ENCODE assay signal across 12 cellular contexts in the genomic region with DNA sequence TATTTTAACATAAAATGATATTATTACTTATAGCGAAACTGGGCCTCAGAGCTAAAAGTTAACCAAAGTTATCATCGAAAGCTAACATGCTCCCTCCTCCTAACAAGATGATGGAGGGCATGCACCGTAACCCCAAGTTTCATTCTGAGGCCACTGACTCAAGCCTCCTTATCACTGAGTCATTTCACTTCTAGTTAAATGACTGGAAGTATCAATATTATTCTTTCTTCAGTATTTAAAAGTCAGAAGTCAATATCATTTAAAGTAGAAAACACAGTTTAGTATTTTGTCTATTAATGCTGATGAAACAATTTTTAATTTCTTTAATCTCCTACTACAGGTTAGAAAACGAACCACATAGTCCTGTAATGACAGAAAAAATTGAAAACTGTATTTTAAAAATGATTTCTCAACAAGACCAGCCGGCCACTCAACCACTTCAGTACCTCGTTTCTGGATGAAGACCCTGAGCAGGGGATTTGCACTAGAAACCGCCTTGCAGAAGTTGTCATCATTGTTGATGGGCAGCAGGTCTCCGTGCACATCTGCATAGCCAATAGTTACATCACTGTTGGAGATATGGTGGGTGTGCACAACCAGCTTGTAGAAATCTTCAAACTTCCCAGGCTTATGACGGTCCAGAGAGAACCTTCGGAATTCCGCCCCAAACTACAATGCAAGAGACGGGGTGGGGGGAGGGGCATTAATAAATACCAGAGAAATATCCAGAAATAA. TPM values are rescaled to one million over a fixed set of nuclear protein-coding genes. Genes with fewer than 3 reads are reported as not detected.
A peak's percentile ranks its signal among the peaks of the same experiment; 100 is the strongest.
DNase-seq lines count a peak whose midpoint lies in the region; ATAC-seq, FAIRE-seq and TF ChIP-seq lines count a peak whose summit lies in the region.
"Had no signal": no experiment of that assay in that cellular context is flagged by ENCODE, and none has a peak within 500 bp of the region (broad histone marks: within the 10 kb centered on the region; RNA-seq: fewer than 3 reads in every experiment).

No MANE protein-coding gene starts in this region.

- peaks cover 21% of the 10 kb centered on the region for H3K4me1 Mint-ChIP-seq in astrocyte (ENCODE audit: low read depth, unreplicated experiment)

- H3K9me3 ChIP-seq in astrocyte (ENCODE audit: insufficient read depth, low read depth, low read length), result no peaks in the 10 kb centered on the region
- no peaks in the 10 kb centered on the region for H3K9me3 ChIP-seq in small intestine (ENCODE audit: control insufficient read depth, low read depth)
- H3K9me3 ChIP-seq: pancreas had no signal

- no peaks in the 10 kb centered on the region for H3K79me2 ChIP-seq in astrocyte (ENCODE audit: insufficient read depth, low read length)

- H3K36me3 ChIP-seq in astrocyte (ENCODE audit: insufficient read depth, low read length) (no peaks in the 10 kb centered on the region), small intestine (ENCODE audit: control insufficient read depth in 2 of 2, insufficient read depth in 2 of 2, low read length in 2 of 2) (no peaks in the 10 kb centered on the region)
- H3K36me3 ChIP-seq: pancreas had no signal

- no peak overlapping the region for H3K4me3 ChIP-seq in astrocyte (ENCODE audit: insufficient read depth, low read depth, low read length)
- H3K4me3 ChIP-seq in small intestine (ENCODE audit: low read depth in 1 of 2, low read length in 2 of 2), result no peak overlapping the region
- H3K4me3 ChIP-seq: pancreas had no signal

- H3K27me3 ChIP-seq in astrocyte (ENCODE audit: insufficient read depth, low read length), result no peaks in the 10 kb centered on the region
- no peaks in the 10 kb centered on the region for H3K27me3 ChIP-seq in small intestine (ENCODE audit: control insufficient read depth in 2 of 2, insufficient read depth in 2 of 2, low read length in 2 of 2)
- H3K27me3 ChIP-seq: pancreas had no signal

- DNase-seq in activated CD4-positive, alpha-beta T cell treated with anti-CD3 and anti-CD28 coated beads for 24 hours (ENCODE audit: low read depth in 2 of 2), result peak; percentile 10 to 18
- no peak for DNase-seq in activated CD4-positive, alpha-beta T cell treated with anti-CD3 and anti-CD28 coated beads, Interleukin-2, amount 50 U/mL, for 4 hours
- DNase-seq in astrocyte (ENCODE audit: low read depth), result no peak
- no peak for DNase-seq in small intestine
- DNase-seq in Right ventricle myocardium superior, result no peak
- no peak for DNase-seq in GDM1 (lab: John Stamatoyannopoulos, UW)
- DNase-seq: KG1, pancreas had no signal

- no peaks in the 10 kb centered on the region for H3K9me3 Mint-ChIP-seq in astrocyte (ENCODE audit: unreplicated experiment)

- no peak for FAIRE-seq in astrocyte (lab: Jason Lieb, UNC)
- no peak for FAIRE-seq in small intestine (lab: Jason Lieb, UNC)
- FAIRE-seq: A204.1, colon, pancreas had no signal

- intact Hi-C loops in Right ventricle myocardium superior (cut with DNase I), result no loop called here

- peaks cover 5% of the 10 kb centered on the region for H3K36me3 Mint-ChIP-seq in astrocyte (ENCODE audit: low read depth, unreplicated experiment)

- WGBS in small intestine, 3 donors, result 71 to 88% (median 79%) methylated on average over 12 of the region's 12 CpGs

- peaks cover 33% of the 10 kb centered on the region for H4K20me1 ChIP-seq in astrocyte (ENCODE audit: insufficient read depth, low read length)

- no peak overlapping the region for H3K27ac Mint-ChIP-seq in astrocyte (ENCODE audit: unreplicated experiment)

- H3K4me1 ChIP-seq in astrocyte (ENCODE audit: insufficient read depth, low read length) (peaks cover 21% of the 10 kb centered on the region), small intestine (ENCODE audit: control insufficient read depth in 2 of 2, insufficient read depth in 1 of 2, low read depth in 1 of 2, low read length in 1 of 2) (no peaks in the 10 kb centered on the region)
- H3K4me1 ChIP-seq: pancreas had no signal

- H3K4me3 Mint-ChIP-seq in astrocyte (ENCODE audit: unreplicated experiment), result no peak overlapping the region

- ATAC-seq in GM19455 (IDR thresholded peaks at IDR 0.05; ENCODE audit: unreplicated experiment) (peak; percentile 94), HG03045 (IDR thresholded peaks at IDR 0.05; ENCODE audit: unreplicated experiment) (peak; percentile 75), Right ventricle myocardium superior (ENCODE audit: poor library complexity) (no peak)
- ATAC-seq: pancreas had no signal

- H3K27ac ChIP-seq in astrocyte (ENCODE audit: low read depth, low read length) (no peak overlapping the region), small intestine (ENCODE audit: low read depth in 1 of 2, low read length in 1 of 2) (no peak overlapping the region)
- H3K27ac ChIP-seq: pancreas had no signal

- no peak overlapping the region for H2AFZ ChIP-seq in astrocyte (ENCODE audit: low read depth, low read length)

- no peaks in the 10 kb centered on the region for H3K27me3 Mint-ChIP-seq in astrocyte (ENCODE audit: low read depth, unreplicated experiment)

- H3K4me2 ChIP-seq in astrocyte (ENCODE audit: low read length), result peak overlapping the region; percentile 27

- no peak for TF ChIP-seq CTCF in astrocyte (IDR thresholded peaks at IDR 0.05; ENCODE audit: insufficient read depth, low read depth, low read length)

- H3K9ac ChIP-seq in astrocyte (ENCODE audit: low read length), result no peak overlapping the region

RNA-seq across cellular contexts. Expression of gene PARD6G, which starts 44.9 kb away (rescaled TPM):
- total RNA-seq in astrocyte (26.9 and 29.6 TPM in 2 replicates), Right ventricle myocardium superior (1.7 TPM)
- 1 to 10 TPM in 2 of 3 donors, under 1 TPM in 1; 0.45 to 4.3 (median 1.4) TPM for polyA plus RNA-seq in small intestine

Comparison
In these comparisons a context has a peak if more than half of its experiments do, and no peak if none do; other contexts are left out.
1. DNase-seq: peak in activated CD4-positive, alpha-beta T cell treated with anti-CD3 and anti-CD28 coated beads for 24 hours (2 of 2); none in activated CD4-positive, alpha-beta T cell treated with anti-CD3 and anti-CD28 coated beads, Interleukin-2, amount 50 U/mL, for 4 hours (0 of 2), astrocyte (single experiment), small intestine (single experiment), Right ventricle myocardium superior (single experiment) and GDM1 (single experiment).
2. RNA of gene PARD6G, which starts 44.9 kb away (total RNA-seq): 26.9 to 29.6 TPM in astrocyte; 1.7 TPM in Right ventricle myocardium superior (single experiment); every median in the first group is over 10 times any median in the second.